In the genomic region with DNA sequence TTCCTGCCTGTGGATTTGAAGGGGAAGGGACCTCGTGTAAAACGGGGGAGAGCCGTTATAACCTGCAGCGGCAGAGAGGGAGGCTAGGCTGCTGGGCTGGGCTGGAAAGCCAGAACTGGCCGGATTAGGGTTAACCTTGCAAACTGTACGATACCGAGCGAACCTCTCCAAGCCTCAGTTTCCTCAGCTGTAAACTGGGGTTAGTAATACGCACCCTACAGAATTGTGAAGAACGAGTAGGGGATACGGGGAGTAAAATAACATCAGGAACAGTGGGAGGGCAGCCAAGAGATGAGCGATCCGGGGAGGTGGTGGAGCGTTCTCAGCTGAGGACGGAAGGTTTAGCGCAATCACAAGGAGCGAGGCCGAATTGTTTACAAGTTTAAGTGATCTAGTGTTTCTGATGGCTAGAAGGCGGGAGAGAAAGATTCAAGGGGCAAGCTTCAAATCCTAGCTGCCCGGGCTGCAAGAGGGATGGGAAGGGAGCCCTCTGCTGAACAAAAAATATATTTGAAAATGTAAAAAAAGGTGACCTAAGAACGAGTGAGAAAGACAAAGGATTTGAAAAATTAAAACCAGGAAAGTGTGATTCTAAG, we compare ENCODE assay signal across 8 cellular contexts. TPM values are rescaled to one million over a fixed set of nuclear protein-coding genes. Genes with fewer than 3 reads are reported as not detected.
DNase-seq lines count a peak whose midpoint lies in the region; ATAC-seq and TF ChIP-seq lines count a peak whose summit lies in the region.

No MANE protein-coding gene starts in this region.

- no peaks in the 10 kb centered on the region for H3K79me2 ChIP-seq in H9 (ENCODE audit: insufficient read depth, low read length)

- POLR2A ChIA-PET in activated CD8-positive, alpha-beta T cell treated with anti-CD3 and anti-CD28 coated beads, Interleukin-2, amount 10 ng/mL, durations not matched to agents 7 days and 5 days (lab: Charles Lee): interaction anchor here (0.7 kb wide), 1 partner anchor 635 kb away, joined by 3 read pairs; no protein-coding TSS in a partner anchor

- DNase-seq in H9: peak; percentile 60
- DNase-seq in NCI-H2227 treated with DMSO at 0.1 percent for 48 hours (lab: John Stamatoyannopoulos, UW): peak; percentile 34
- peak; percentile 50 for DNase-seq in activated CD8-positive, alpha-beta T cell treated with anti-CD3 and anti-CD28 coated beads, Interleukin-2, amount 10 ng/mL, durations not matched to agents 7 days and 5 days
- peak; percentile 79 for DNase-seq in fibroblast of gingiva (ENCODE audit: low read depth)
- DNase-seq in ureter (ENCODE audit: low spot score): peak; percentile 48
- DNase-seq in occipital lobe (lab: John Stamatoyannopoulos, UW): no peak

- peaks cover 28 to 35% of the 10 kb centered on the region in 2 experiments for H3K4me1 Mint-ChIP-seq in H9
- peaks cover 16% of the 10 kb centered on the region for H3K4me1 Mint-ChIP-seq in activated CD8-positive, alpha-beta T cell treated with anti-CD3 and anti-CD28 coated beads, Interleukin-2, amount 10 ng/mL, durations not matched to agents 7 days and 5 days (ENCODE audit: low read depth)

- peak overlapping the region; percentile 43; the same call in 1 of the 2 replicates for H3K14ac ChIP-seq in H9 (ENCODE audit: insufficient read depth, low read length)

- H3K27ac ChIP-seq in BLaER1 treated with 17β-estradiol and CSF1 and Interleukin-3, amounts not matched to agents 10 nM and 100 nM: no peak overlapping the region
- H3K27ac ChIP-seq in H9 (ENCODE audit: insufficient read length, low read depth, low read length) (no peak overlapping the region), muscle layer of colon (ENCODE audit: low read depth, low read length) (no peak overlapping the region)

- peak; percentile 66 for TF ChIP-seq CTCF in H9 (conservative IDR thresholded peaks at IDR 0.05)

- no peaks in the 10 kb centered on the region; a peak in 1 of 5 replicates for H3K9me3 Mint-ChIP-seq in H9
- H3K9me3 Mint-ChIP-seq in activated CD8-positive, alpha-beta T cell treated with anti-CD3 and anti-CD28 coated beads, Interleukin-2, amount 10 ng/mL, durations not matched to agents 7 days and 5 days (ENCODE audit: insufficient read depth): no peaks in the 10 kb centered on the region

- CTCF ChIA-PET in activated CD8-positive, alpha-beta T cell treated with anti-CD3 and anti-CD28 coated beads, Interleukin-2, amount 10 ng/mL, durations not matched to agents 7 days and 5 days (lab: Charles Lee): interaction anchor here (0.7 to 2.0 kb wide), 21 partner anchors 9 to 1483 kb away, joined by 3 to 14 read pairs (median 4); partner anchors contain the start of genes FAM162A, PDIA5 and POLQ

- H3K23ac ChIP-seq in H9 (ENCODE audit: insufficient read length, low read depth, low read length): no peak overlapping the region

- peak overlapping the region; percentile 23 for H3K18ac ChIP-seq in H9 (ENCODE audit: insufficient read length, low read depth, low read length)

- H3K4me1 ChIP-seq in BLaER1 treated with 17β-estradiol and CSF1 and Interleukin-3, amounts not matched to agents 10 nM and 100 nM: peaks cover 12 to 29% (median 20%) of the 10 kb centered on the region in 10 experiments; a peak in 19 of 20 replicates
- H3K4me1 ChIP-seq in H9 (ENCODE audit: insufficient read depth, low read length) (peaks cover 5% of the 10 kb centered on the region; the same call in 1 of the 2 replicates), muscle layer of colon (ENCODE audit: insufficient read depth, low read length) (peaks cover 15% of the 10 kb centered on the region)

- H3K4me3 ChIP-seq in BLaER1 treated with 17β-estradiol and CSF1 and Interleukin-3, amounts not matched to agents 10 nM and 100 nM: peak overlapping the region; percentile 54 to 73 (median 64)
- peak overlapping the region; percentile 63 to 70 for H3K4me3 ChIP-seq in muscle layer of colon (ENCODE audit: low read depth in 1 of 2, low read length in 2 of 2)

- no peak overlapping the region for H2BK20ac ChIP-seq in H9 (ENCODE audit: low read depth, low read length, poor library complexity, severe bottlenecking)

- no peak overlapping the region for H4K8ac ChIP-seq in H9 (replicated peaks; ENCODE audit: insufficient read length, low read depth, low read length)

- WGBS in H9 (ENCODE audit: extremely low coverage, insufficient read length, low lambda C conversion rate): no CpG with 5 or more reads among the region's 21 CpGs

- H3K4me3 Mint-ChIP-seq in H9: peak overlapping the region; percentile 84 to 86
- peak overlapping the region; percentile 66 for H3K4me3 Mint-ChIP-seq in activated CD8-positive, alpha-beta T cell treated with anti-CD3 and anti-CD28 coated beads, Interleukin-2, amount 10 ng/mL, durations not matched to agents 7 days and 5 days

- H2AFZ ChIP-seq in H9 (ENCODE audit: low read length): peak overlapping the region; percentile 53

- H2BK12ac ChIP-seq in H9 (ENCODE audit: insufficient read length, low read depth, low read length): no peak overlapping the region

- H4K5ac ChIP-seq in H9 (ENCODE audit: insufficient read length, low read depth, low read length): no peak overlapping the region

- H3K9ac ChIP-seq in BLaER1 treated with 17β-estradiol and CSF1 and Interleukin-3, amounts not matched to agents 10 nM and 100 nM: peak overlapping the region in 7 of 11 experiments; percentile 28 to 55 (median 48); a peak in 8 of 22 replicates
- peak overlapping the region; percentile 49 for H3K9ac ChIP-seq in H9 (ENCODE audit: extremely low read depth, insufficient read length, low read length)
- H3K9ac ChIP-seq in muscle layer of colon (ENCODE audit: low read length): peak overlapping the region; percentile 65

- peaks cover 0 to 6% (median 0%) of the 10 kb centered on the region in 3 experiments; a peak in 3 of 7 replicates for H3K36me3 Mint-ChIP-seq in H9 (ENCODE audit: insufficient read depth in 1 of 3, low read depth in 3 of 3)
- H3K36me3 Mint-ChIP-seq in activated CD8-positive, alpha-beta T cell treated with anti-CD3 and anti-CD28 coated beads, Interleukin-2, amount 10 ng/mL, durations not matched to agents 7 days and 5 days (ENCODE audit: low read depth): peaks cover 2% of the 10 kb centered on the region

- H3K79me1 ChIP-seq in H9 (ENCODE audit: insufficient read depth, low read depth, low read length, poor library complexity, severe bottlenecking): no peaks in the 10 kb centered on the region

- no peak overlapping the region for H2AK5ac ChIP-seq in H9 (ENCODE audit: insufficient read length, low read length)

- no peak overlapping the region for H3K4ac ChIP-seq in H9 (ENCODE audit: low read depth, low read length)

- H3K23me2 ChIP-seq in H9 (ENCODE audit: insufficient read length, low read depth, low read length, poor library complexity, severe bottlenecking): peaks cover 23% of the 10 kb centered on the region

- no peak overlapping the region for H3K56ac ChIP-seq in H9 (ENCODE audit: insufficient read length, low read depth, low read length)

- no peak overlapping the region for H2BK120ac ChIP-seq in H9 (ENCODE audit: low read depth, low read length, poor library complexity, severe bottlenecking)

- peaks cover 37% of the 10 kb centered on the region for H3K27me3 Mint-ChIP-seq in H9 (ENCODE audit: low read depth)
- H3K27me3 Mint-ChIP-seq in activated CD8-positive, alpha-beta T cell treated with anti-CD3 and anti-CD28 coated beads, Interleukin-2, amount 10 ng/mL, durations not matched to agents 7 days and 5 days (ENCODE audit: low read depth): peaks cover 63% of the 10 kb centered on the region

- H2BK5ac ChIP-seq in H9 (ENCODE audit: insufficient read length, low read length): no peak overlapping the region

- 0 out of 22 replicates have a peak, but pooled peaks cover 0 to 3% (median 0%) of the 10 kb centered on the region in 11 experiments for H3K36me3 ChIP-seq in BLaER1 treated with 17β-estradiol and CSF1 and Interleukin-3, amounts not matched to agents 10 nM and 100 nM
- no peaks in the 10 kb centered on the region for H3K36me3 ChIP-seq in muscle layer of colon (ENCODE audit: insufficient read depth, low read length)

- H4K20me1 ChIP-seq in BLaER1 treated with 17β-estradiol and CSF1 and Interleukin-3, amounts not matched to agents 10 nM and 100 nM: peaks cover 0 to 32% (median 16%) of the 10 kb centered on the region in 11 experiments; a peak in 17 of 22 replicates
- no peaks in the 10 kb centered on the region for H4K20me1 ChIP-seq in H9 (ENCODE audit: control insufficient read depth, insufficient read depth, insufficient read length)

- no peak overlapping the region for H3T11ph ChIP-seq in H9 (ENCODE audit: low read length)

- no peak overlapping the region; the same call in 1 of the 2 replicates for H2BK15ac ChIP-seq in H9 (ENCODE audit: low read depth, low read length)

- peak overlapping the region in 2 of 3 experiments; percentile 4 to 25; a peak in 3 of 7 replicates for H3K27ac Mint-ChIP-seq in H9
- H3K27ac Mint-ChIP-seq in activated CD8-positive, alpha-beta T cell treated with anti-CD3 and anti-CD28 coated beads, Interleukin-2, amount 10 ng/mL, durations not matched to agents 7 days and 5 days: peak overlapping the region; percentile 41

- peak overlapping the region; percentile 96 to 100 (median 98) for H3K4me2 ChIP-seq in BLaER1 treated with 17β-estradiol and CSF1 and Interleukin-3, amounts not matched to agents 10 nM and 100 nM
- H3K4me2 ChIP-seq in H9 (ENCODE audit: insufficient read depth, insufficient read length, low read length): peak overlapping the region; percentile 97

- no peak overlapping the region for H4K91ac ChIP-seq in H9 (ENCODE audit: insufficient read length, low read depth, low read length)

- H3K9me3 ChIP-seq in BLaER1 treated with 17β-estradiol and CSF1 and Interleukin-3, amounts not matched to agents 10 nM and 100 nM (replicated peaks in 1 of 11): peaks cover 0 to 16% (median 5%) of the 10 kb centered on the region in 11 experiments; a peak in 7 of 22 replicates
- H3K9me3 ChIP-seq in H9 (ENCODE audit: control insufficient read depth, low read depth, low read length) (no peaks in the 10 kb centered on the region), muscle layer of colon (ENCODE audit: low read length) (no peaks in the 10 kb centered on the region)

- H3K27me3 ChIP-seq in BLaER1 treated with 17β-estradiol and CSF1 and Interleukin-3, amounts not matched to agents 10 nM and 100 nM: peaks cover 78 to 89% (median 86%) of the 10 kb centered on the region in 11 experiments
- H3K27me3 ChIP-seq in H9 (ENCODE audit: insufficient read depth, low read length) (peaks cover 11% of the 10 kb centered on the region), muscle layer of colon (ENCODE audit: control insufficient read depth in 1 of 2, insufficient read depth in 2 of 2, low read length in 2 of 2) (peaks cover 27 to 53% of the 10 kb centered on the region in 2 donors)

- peak; percentile 47 for ATAC-seq in activated CD8-positive, alpha-beta T cell treated with anti-CD3 and anti-CD28 coated beads, Interleukin-2, amount 10 ng/mL, durations not matched to agents 7 days and 5 days

RNA-seq across cellular contexts. Expression of gene SEMA5B, which starts 0.8 kb away (rescaled TPM):
- total RNA-seq in H9 (2021) (8.3 and 9.4 TPM in 2 replicates), ureter (2.3 TPM), occipital lobe (9.8 TPM)
- not detected for total RNA-seq in activated CD8-positive, alpha-beta T cell treated with anti-CD3 and anti-CD28 coated beads, Interleukin-2, amount 10 ng/mL, durations not matched to agents 7 days and 5 days

RNA-seq across cellular contexts. Expression of gene PDIA5, which starts 38.5 kb away (rescaled TPM):
- total RNA-seq in H9 (2021) (21.9 and 24.3 TPM in 2 replicates), ureter (44.2 TPM), occipital lobe (3.1 TPM)
- 10 to 100 TPM in 1 of 2 experiments, 1 to 10 TPM in 1; 8.8 to 11.4 TPM for total RNA-seq in activated CD8-positive, alpha-beta T cell treated with anti-CD3 and anti-CD28 coated beads, Interleukin-2, amount 10 ng/mL, durations not matched to agents 7 days and 5 days
